ENCODE assay signal across 26 cellular contexts in genomic region chr7:112377607-112378006, GRCh38.
DNase-seq lines count a peak whose midpoint lies in the region; ATAC-seq, FAIRE-seq and TF ChIP-seq lines count a peak whose summit lies in the region.
"Had no signal": no experiment of that assay in that cellular context is flagged by ENCODE, and none has a peak within 500 bp of the region (broad histone marks: within the 10 kb centered on the region; RNA-seq: fewer than 3 reads in every experiment).

No MANE protein-coding gene starts in this region.

- no TSS peak for BruUV-seq in K562 (replicated peaks; lab: Mats Ljungman, UMichigan)

- no peaks in the 10 kb centered on the region for H3K4me1 ChIP-seq in HEK293 (ENCODE audit: control insufficient read depth, insufficient read depth, low read length)
- no peaks in the 10 kb centered on the region for H3K4me1 ChIP-seq in K562 (replicated peaks in 1 of 2; ENCODE audit: control insufficient read depth in 2 of 2, insufficient read depth in 2 of 2, low read length in 2 of 2)
- H3K4me1 ChIP-seq: BE2C had no signal

- CTCF ChIA-PET in HEK293 (lab: Yijun Ruan, JAX) (interaction anchor here (0.6 to 0.7 kb wide), 3 partner anchors 12 to 153 kb away, joined by 3 to 5 read pairs (median 3); no protein-coding TSS in a partner anchor), K562 (lab: Yijun Ruan, JAX; ENCODE audit: low intra/inter-chr PET ratio) (interaction anchor here (0.6 kb wide), 1 partner anchor 724 kb away, joined by 3 read pairs; no protein-coding TSS in a partner anchor)

- intact Hi-C loops in K562 (cut with micrococcal nuclease), result no loop called here

- no peak for FAIRE-seq in K562 (lab: Jason Lieb, UNC)
- FAIRE-seq: GM12878, GM12892, GM18507 had no signal

- TF ChIP-seq POLR2A in K562 (conservative IDR thresholded peaks at IDR 0.05), result no peak

- in situ Hi-C loops in K562 (cut with MboI), result no loop called here

- POLR2A ChIA-PET in HEK293 (lab: Yijun Ruan, JAX) (interaction anchor here (0.7 kb wide), 1 partner anchor 74 kb away, joined by 6 read pairs; no protein-coding TSS in a partner anchor), K562 (lab: Yijun Ruan, JAX) (no interaction called here)

- H3K4me3 ChIP-seq in HEK293 (ENCODE audit: low read depth, low read length), result no peak overlapping the region
- H3K4me3 ChIP-seq in K562, result no peak overlapping the region
- H3K4me3 ChIP-seq in fibroblast of villous mesenchyme (ENCODE audit: low read depth, low read length), result no peak overlapping the region
- H3K4me3 ChIP-seq: BLaER1, GM12878 had no signal

- H3K27ac ChIP-seq in HEK293 (ENCODE audit: extremely low read depth, low read depth, low read length) (no peak overlapping the region), K562 (ENCODE audit: extremely low read depth, low read depth, low read length) (no peak overlapping the region)
- H3K27ac ChIP-seq: BLaER1 had no signal

- TF ChIP-seq CTCF in HEK293 (tag by site-specific recombination; IDR thresholded peaks at IDR 0.05) (no peak), K562 (IDR thresholded peaks at IDR 0.05 in 2 of 3, conservative IDR thresholded peaks at IDR 0.05 in 1 of 3; ENCODE audit: insufficient read depth in 2 of 3, low read depth in 1 of 3, low read length in 3 of 3) (no peak), fibroblast of villous mesenchyme (IDR thresholded peaks at IDR 0.05; ENCODE audit: insufficient read depth, low read depth, low read length) (no peak)

- TF ChIP-seq EP300 in K562 (IDR thresholded peaks at IDR 0.05; ENCODE audit: low read length), result no peak

- H3K36me3 ChIP-seq in HEK293 (ENCODE audit: control insufficient read depth in 2 of 2, insufficient read depth in 1 of 2, low read length in 2 of 2) (no peaks in the 10 kb centered on the region), K562 (ENCODE audit: control insufficient read depth, insufficient read depth, low read length) (no peaks in the 10 kb centered on the region)
- H3K36me3 ChIP-seq: BE2C, BLaER1 had no signal

- WGBS in K562 (ENCODE audit: insufficient coverage, low coverage, missing lambda C conversion rate), result 0% methylated on average over 2 of the region's 2 CpGs

- TF ChIP-seq RAD21 in K562 (CRISPR knock-in tag; conservative IDR thresholded peaks at IDR 0.05 in 1 of 2, IDR thresholded peaks at IDR 0.05 in 1 of 2), result no peak

- no peak overlapping the region for H2AFZ ChIP-seq in K562 (ENCODE audit: low read depth, low read length)

- no peaks in the 10 kb centered on the region for H3K9me1 ChIP-seq in K562 (ENCODE audit: control insufficient read depth, insufficient read depth, low read length)

- H4K20me1 ChIP-seq in K562 (replicated peaks; ENCODE audit: control insufficient read depth, insufficient read depth, low read length), result no peaks in the 10 kb centered on the region
- H4K20me1 ChIP-seq: BLaER1 had no signal

- no peaks in the 10 kb centered on the region for H3K9me3 ChIP-seq in HEK293 (ENCODE audit: control insufficient read depth, insufficient read depth, low read depth, low read length)
- no peaks in the 10 kb centered on the region for H3K9me3 ChIP-seq in K562 (replicated peaks; ENCODE audit: control insufficient read depth, insufficient read depth, low read depth, low read length)
- H3K9me3 ChIP-seq: BE2C, BLaER1 had no signal

- no peak overlapping the region for H3K9ac ChIP-seq in K562 (ENCODE audit: insufficient read depth in 1 of 2, low read depth in 2 of 2, low read length in 2 of 2)
- H3K9ac ChIP-seq: BLaER1 had no signal

- ATAC-seq in K562, result peak; percentile 49; the same call in 2 of the 3 replicates
- ATAC-seq: GM12878 had no signal

- H3K27me3 ChIP-seq in K562 (ENCODE audit: control insufficient read depth in 2 of 2, insufficient read depth in 2 of 2, low read length in 2 of 2), result peaks cover 0 to 4% of the 10 kb centered on the region in 2 experiments; a peak in 4 of 5 replicates
- H3K27me3 ChIP-seq: BE2C, BLaER1 had no signal

- no peaks in the 10 kb centered on the region for H3K79me2 ChIP-seq in K562 (ENCODE audit: control insufficient read depth, insufficient read depth, low read length)

- H3K4me2 ChIP-seq in K562 (ENCODE audit: insufficient read depth, low read length), result no peak overlapping the region
- H3K4me2 ChIP-seq: BLaER1 had no signal

- no peak for DNase-seq in K562 (ENCODE audit: extremely low read depth in 1 of 4, low spot score in 3 of 4)
- peak; percentile 24 for DNase-seq in fibroblast of villous mesenchyme (ENCODE audit: low read depth)
- no peak for DNase-seq in stimulated activated CD4-positive, alpha-beta T cell treated with anti-CD3 and anti-CD28 coated beads, Interleukin-4, amount 100 ng/mL, for 4 hours
- DNase-seq in activated CD4-positive, alpha-beta T cell treated with anti-CD3 and anti-CD28 coated beads for 48 hours, result no peak
- no peak for DNase-seq in effector CD8-positive, alpha-beta T cell (lab: John Stamatoyannopoulos, UW)
- DNase-seq in kidney glomerular epithelial cell (lab: John Stamatoyannopoulos, UW), result no peak
- DNase-seq: 8988T; ACHN; BE2C; C1 segment of cervical spinal cord; CD4-positive, alpha-beta memory T cell; CD4-positive, CD25-positive, alpha-beta regulatory T cell; CD8-positive, alpha-beta memory T cell; COR-L47; DMS 273 treated with DMSO at 0.1 percent for 48 hours; DMS153; DMS53; DMS79; DND-41; EL; GDM1 had no signal

TF ChIP-seq in HEK293, 187 proteins besides CTCF, POLR2A, EP300 and RAD21 (continues in another document):
- no peak for TF ChIP-seq REST (tag by site-specific recombination; IDR thresholded peaks at IDR 0.05)
- TF ChIP-seq ZEB2 (tag by site-specific recombination; IDR thresholded peaks at IDR 0.05), result no peak
- no peak for TF ChIP-seq ZNF707 (tag by site-specific recombination; IDR thresholded peaks at IDR 0.05)

TF ChIP-seq in K562, 482 proteins besides CTCF, POLR2A, EP300 and RAD21:
- TF ChIP-seq MIER1 (IDR thresholded peaks at IDR 0.05; ENCODE audit: low read depth), result no peak
- no peak for TF ChIP-seq ZNF395 (CRISPR knock-in tag; IDR thresholded peaks at IDR 0.05)
- TF ChIP-seq ZNF23 (CRISPR knock-in tag; IDR thresholded peaks at IDR 0.05), result no peak
- no peak for TF ChIP-seq PBX2 (CRISPR knock-in tag; IDR thresholded peaks at IDR 0.05; ENCODE audit: low read depth)
- peak; percentile 65 for TF ChIP-seq PBX2 (tag; conservative IDR thresholded peaks at IDR 0.05; ENCODE audit: low read depth)
- no peak for TF ChIP-seq RBM14 (IDR thresholded peaks at IDR 0.05; ENCODE audit: borderline replicate concordance, insufficient read depth, low read depth, low read length)
- peak; percentile 43 for TF ChIP-seq MEIS2 (IDR thresholded peaks at IDR 0.05; ENCODE audit: partially characterized antibody)
- TF ChIP-seq FUS (optimal IDR thresholded peaks at IDR 0.05; ENCODE audit: low read depth, low read length), result no peak
- TF ChIP-seq ADNP (tag; IDR thresholded peaks at IDR 0.05), result no peak
- TF ChIP-seq PRMT5 (CRISPR knock-in tag; IDR thresholded peaks at IDR 0.05), result no peak
- no peak for TF ChIP-seq EWSR1 (IDR thresholded peaks at IDR 0.05; ENCODE audit: borderline replicate concordance, low read depth, partially characterized antibody)
- no peak for TF ChIP-seq ELK1 (CRISPR knock-in tag; IDR thresholded peaks at IDR 0.05)
- no peak for TF ChIP-seq SIRT6 (IDR thresholded peaks at IDR 0.05; ENCODE audit: low read depth, low read length)
- TF ChIP-seq MTF1 (CRISPR knock-in tag; IDR thresholded peaks at IDR 0.05; ENCODE audit: borderline replicate concordance), result no peak
- TF ChIP-seq PYGO2 (tag; IDR thresholded peaks at IDR 0.05), result no peak
- no peak for TF ChIP-seq BRD4 (IDR thresholded peaks at IDR 0.05)
- no peak for TF ChIP-seq FOXJ2 (tag; IDR thresholded peaks at IDR 0.05)
- no peak for TF ChIP-seq ILK (tag; IDR thresholded peaks at IDR 0.05; ENCODE audit: borderline replicate concordance, low read depth)
